ENCODE assay signal across 1 cellular context in genomic region chr3:160545481-160545880, GRCh38.
TF ChIP-seq lines count a peak whose summit lies in the region.

No MANE protein-coding gene starts in this region.

TF ChIP-seq in WTC11, 78 proteins besides CTCF, POLR2A, EP300 and RAD21 (continued from another document):
- TF ChIP-seq E2F4 (CRISPR knock-in tag; IDR thresholded peaks at IDR 0.05; ENCODE audit: borderline replicate concordance, low read depth) (no peak), CBFB (CRISPR knock-in tag; IDR thresholded peaks at IDR 0.05; ENCODE audit: low read depth) (no peak), PREB (CRISPR knock-in tag; IDR thresholded peaks at IDR 0.05; ENCODE audit: borderline replicate concordance) (no peak), NFE2L1 (CRISPR knock-in tag; IDR thresholded peaks at IDR 0.05) (no peak), AR (CRISPR knock-in tag; IDR thresholded peaks at IDR 0.05) (no peak)
